Comparison of ENCODE assay signal across 1 cellular context in the genomic region with DNA sequence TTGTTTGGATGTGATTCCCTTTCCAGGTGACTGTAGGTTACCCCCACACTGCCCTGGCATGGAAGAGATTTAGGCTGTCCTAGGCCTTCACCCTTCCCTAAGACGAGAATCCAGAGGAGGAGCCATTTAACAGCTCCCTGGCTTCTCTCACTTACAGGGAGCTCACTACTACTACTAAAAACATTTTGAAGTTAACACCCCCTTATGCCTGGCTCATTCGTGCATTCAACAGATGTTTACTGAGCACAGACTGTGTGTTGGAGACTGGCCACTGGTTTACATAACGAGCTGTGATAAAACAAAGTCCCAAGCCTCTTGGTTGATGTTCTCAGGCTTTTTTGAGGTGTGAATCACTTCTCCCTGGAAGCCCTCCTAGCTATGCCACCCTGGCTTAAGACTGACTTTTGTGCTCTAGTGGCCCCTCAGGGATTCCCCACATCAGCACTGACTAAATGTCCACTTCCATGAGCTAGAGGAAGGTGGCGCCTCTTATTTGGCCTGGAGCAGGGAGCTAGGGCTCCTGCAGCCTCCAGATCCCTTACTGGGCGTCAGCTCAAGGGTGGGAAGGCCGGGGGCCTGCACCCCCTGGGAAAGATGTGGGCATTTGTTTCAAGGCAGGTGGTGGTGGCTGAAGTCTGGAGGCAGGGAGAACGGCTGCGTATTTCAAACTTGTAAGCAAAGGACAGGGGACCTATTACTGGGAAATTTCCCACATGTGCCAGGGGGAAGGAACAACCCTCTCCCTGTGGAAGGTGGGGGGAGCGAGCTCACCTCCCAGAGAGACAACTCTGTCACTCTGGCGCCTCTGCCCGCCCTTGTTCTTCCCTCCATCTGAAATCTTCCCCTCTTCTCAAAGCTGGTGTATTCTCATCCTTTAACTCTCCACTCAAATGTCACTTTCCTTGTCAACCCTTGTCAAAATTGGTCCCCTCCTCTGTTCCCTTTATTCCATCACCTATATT.
TF ChIP-seq lines count a peak whose summit lies in the region.

No MANE protein-coding gene starts in this region.

TF ChIP-seq in A549, 52 proteins besides CTCF, POLR2A, EP300 and RAD21 (continued from another document):
- TF ChIP-seq, protein P1, sequence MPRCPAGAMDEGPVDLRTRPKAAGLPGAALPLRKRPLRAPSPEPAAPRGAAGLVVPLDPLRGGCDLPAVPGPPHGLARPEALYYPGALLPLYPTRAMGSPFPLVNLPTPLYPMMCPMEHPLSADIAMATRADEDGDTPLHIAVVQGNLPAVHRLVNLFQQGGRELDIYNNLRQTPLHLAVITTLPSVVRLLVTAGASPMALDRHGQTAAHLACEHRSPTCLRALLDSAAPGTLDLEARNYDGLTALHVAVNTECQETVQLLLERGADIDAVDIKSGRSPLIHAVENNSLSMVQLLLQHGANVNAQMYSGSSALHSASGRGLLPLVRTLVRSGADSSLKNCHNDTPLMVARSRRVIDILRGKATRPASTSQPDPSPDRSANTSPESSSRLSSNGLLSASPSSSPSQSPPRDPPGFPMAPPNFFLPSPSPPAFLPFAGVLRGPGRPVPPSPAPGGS (IDR thresholded peaks at IDR 0.05): no peak
- TF ChIP-seq, protein P2, sequence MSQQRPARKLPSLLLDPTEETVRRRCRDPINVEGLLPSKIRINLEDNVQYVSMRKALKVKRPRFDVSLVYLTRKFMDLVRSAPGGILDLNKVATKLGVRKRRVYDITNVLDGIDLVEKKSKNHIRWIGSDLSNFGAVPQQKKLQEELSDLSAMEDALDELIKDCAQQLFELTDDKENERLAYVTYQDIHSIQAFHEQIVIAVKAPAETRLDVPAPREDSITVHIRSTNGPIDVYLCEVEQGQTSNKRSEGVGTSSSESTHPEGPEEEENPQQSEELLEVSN (IDR thresholded peaks at IDR 0.05; ENCODE audit: borderline replicate concordance, low read depth): no peak
- peak; percentile 72 for TF ChIP-seq SMC3 (IDR thresholded peaks at IDR 0.05)
